In the genomic region with DNA sequence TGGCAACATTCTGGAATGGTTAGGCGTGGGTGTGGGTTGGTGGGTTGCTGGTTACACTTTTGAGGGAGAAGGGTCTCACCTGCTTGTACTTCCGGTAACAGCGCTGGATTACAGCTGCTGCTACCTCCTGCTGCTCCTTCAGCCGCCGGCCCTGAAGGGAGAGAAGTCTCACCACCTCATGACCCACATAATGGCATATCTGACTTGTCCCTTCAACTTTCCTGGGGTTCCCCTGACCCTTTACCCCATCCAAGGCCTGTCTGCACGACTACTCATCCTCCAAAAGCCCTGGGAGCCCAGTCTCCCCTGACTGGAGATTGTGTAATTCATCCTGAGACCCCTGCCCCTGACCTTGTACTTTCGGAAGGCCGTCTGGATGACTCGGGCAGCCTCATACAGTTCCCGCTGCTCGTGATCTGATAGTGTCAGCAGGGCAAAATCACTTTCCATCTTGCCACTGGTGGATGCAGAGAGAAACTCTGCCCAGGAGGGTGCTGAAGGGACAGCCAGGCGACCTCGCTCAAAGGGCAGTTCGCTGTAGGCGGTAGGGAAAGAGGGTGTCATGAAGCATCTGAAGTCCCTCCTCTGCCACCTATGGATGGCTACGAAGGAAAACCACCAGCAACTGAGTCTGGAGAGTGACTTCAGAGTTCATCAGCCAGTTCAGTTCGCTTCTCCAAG, we compare ENCODE assay signal across 1 cellular context.
TF ChIP-seq lines count a peak whose summit lies in the region.

No MANE protein-coding gene starts in this region.

TF ChIP-seq in WTC11, 78 proteins besides CTCF, POLR2A, EP300 and RAD21 (continued from another document):
- TF ChIP-seq, protein P1, sequence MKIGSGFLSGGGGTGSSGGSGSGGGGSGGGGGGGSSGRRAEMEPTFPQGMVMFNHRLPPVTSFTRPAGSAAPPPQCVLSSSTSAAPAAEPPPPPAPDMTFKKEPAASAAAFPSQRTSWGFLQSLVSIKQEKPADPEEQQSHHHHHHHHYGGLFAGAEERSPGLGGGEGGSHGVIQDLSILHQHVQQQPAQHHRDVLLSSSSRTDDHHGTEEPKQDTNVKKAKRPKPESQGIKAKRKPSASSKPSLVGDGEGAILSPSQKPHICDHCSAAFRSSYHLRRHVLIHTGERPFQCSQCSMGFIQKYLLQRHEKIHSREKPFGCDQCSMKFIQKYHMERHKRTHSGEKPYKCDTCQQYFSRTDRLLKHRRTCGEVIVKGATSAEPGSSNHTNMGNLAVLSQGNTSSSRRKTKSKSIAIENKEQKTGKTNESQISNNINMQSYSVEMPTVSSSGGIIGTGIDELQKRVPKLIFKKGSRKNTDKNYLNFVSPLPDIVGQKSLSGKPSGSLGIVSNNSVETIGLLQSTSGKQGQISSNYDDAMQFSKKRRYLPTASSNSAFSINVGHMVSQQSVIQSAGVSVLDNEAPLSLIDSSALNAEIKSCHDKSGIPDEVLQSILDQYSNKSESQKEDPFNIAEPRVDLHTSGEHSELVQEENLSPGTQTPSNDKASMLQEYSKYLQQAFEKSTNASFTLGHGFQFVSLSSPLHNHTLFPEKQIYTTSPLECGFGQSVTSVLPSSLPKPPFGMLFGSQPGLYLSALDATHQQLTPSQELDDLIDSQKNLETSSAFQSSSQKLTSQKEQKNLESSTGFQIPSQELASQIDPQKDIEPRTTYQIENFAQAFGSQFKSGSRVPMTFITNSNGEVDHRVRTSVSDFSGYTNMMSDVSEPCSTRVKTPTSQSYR (CRISPR knock-in tag; IDR thresholded peaks at IDR 0.05) = no peak
- TF ChIP-seq ATF1 (CRISPR knock-in tag; IDR thresholded peaks at IDR 0.05) = no peak
- TF ChIP-seq TEAD4 (CRISPR knock-in tag; IDR thresholded peaks at IDR 0.05) = no peak
- no peak for TF ChIP-seq GABPB1 (CRISPR knock-in tag; IDR thresholded peaks at IDR 0.05)
- TF ChIP-seq ESRRA (CRISPR knock-in tag; IDR thresholded peaks at IDR 0.05; ENCODE audit: borderline replicate concordance) = no peak
- no peak for TF ChIP-seq NFE2L1 (CRISPR knock-in tag; IDR thresholded peaks at IDR 0.05)
- TF ChIP-seq, protein P2, sequence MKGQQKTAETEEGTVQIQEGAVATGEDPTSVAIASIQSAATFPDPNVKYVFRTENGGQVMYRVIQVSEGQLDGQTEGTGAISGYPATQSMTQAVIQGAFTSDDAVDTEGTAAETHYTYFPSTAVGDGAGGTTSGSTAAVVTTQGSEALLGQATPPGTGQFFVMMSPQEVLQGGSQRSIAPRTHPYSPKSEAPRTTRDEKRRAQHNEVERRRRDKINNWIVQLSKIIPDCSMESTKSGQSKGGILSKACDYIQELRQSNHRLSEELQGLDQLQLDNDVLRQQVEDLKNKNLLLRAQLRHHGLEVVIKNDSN (CRISPR knock-in tag; IDR thresholded peaks at IDR 0.05) = no peak
- TF ChIP-seq ZNF138 (CRISPR knock-in tag; conservative IDR thresholded peaks at IDR 0.05) = no peak
- no peak for TF ChIP-seq IRF2 (CRISPR knock-in tag; IDR thresholded peaks at IDR 0.05; ENCODE audit: borderline replicate concordance, low read depth)
- TF ChIP-seq, protein P3, sequence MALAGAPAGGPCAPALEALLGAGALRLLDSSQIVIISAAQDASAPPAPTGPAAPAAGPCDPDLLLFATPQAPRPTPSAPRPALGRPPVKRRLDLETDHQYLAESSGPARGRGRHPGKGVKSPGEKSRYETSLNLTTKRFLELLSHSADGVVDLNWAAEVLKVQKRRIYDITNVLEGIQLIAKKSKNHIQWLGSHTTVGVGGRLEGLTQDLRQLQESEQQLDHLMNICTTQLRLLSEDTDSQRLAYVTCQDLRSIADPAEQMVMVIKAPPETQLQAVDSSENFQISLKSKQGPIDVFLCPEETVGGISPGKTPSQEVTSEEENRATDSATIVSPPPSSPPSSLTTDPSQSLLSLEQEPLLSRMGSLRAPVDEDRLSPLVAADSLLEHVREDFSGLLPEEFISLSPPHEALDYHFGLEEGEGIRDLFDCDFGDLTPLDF (CRISPR knock-in tag; IDR thresholded peaks at IDR 0.05) = no peak
- TF ChIP-seq, protein P4, sequence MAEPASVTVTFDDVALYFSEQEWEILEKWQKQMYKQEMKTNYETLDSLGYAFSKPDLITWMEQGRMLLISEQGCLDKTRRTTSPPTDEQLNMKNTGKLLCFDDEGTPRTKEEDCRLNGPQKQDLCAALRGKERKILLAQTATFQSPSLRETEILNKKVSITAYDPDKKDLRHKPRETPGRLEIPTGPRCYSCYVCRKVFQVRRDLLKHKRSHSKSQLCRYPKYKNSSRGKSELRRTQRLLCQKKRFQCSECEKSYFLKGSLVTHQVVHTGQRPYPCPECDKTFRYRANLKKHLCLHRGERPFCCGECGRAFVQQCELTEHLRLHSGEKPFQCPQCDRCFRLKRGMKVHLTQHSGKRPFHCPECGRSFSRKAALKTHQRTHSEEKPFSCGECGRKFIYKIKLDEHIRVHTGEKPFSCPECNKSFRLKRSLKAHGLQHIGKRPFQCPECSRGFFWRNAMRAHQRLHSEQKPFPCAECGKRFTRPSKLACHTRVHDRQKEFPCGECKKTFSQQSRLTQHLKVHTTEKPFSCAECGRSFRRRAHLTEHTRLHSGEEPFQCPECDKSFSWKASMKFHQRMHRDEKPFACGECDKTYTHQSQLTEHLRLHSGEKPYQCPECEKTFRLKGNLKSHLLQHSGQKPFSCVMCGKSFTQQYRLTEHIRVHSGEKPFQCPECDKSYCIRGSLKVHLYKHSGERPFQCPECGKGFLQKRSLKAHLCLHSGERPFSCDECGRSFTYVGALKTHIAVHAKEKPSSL (CRISPR knock-in tag; conservative IDR thresholded peaks at IDR 0.05) = no peak
- TF ChIP-seq, protein P5, sequence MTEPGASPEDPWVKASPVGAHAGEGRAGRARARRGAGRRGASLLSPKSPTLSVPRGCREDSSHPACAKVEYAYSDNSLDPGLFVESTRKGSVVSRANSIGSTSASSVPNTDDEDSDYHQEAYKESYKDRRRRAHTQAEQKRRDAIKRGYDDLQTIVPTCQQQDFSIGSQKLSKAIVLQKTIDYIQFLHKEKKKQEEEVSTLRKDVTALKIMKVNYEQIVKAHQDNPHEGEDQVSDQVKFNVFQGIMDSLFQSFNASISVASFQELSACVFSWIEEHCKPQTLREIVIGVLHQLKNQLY (CRISPR knock-in tag; IDR thresholded peaks at IDR 0.05) = no peak
